ENCODE assay signal across 9 cellular contexts in genomic region chr3:31232049-31233040, GRCh38.
DNase-seq lines count a peak whose midpoint lies in the region; ATAC-seq and TF ChIP-seq lines count a peak whose summit lies in the region.
"Had no signal": no experiment of that assay in that cellular context is flagged by ENCODE, and none has a peak within 500 bp of the region (broad histone marks: within the 10 kb centered on the region; RNA-seq: fewer than 3 reads in every experiment).

No MANE protein-coding gene starts in this region.

- H3K9me3 Mint-ChIP-seq in IgD-negative memory B cell, result no peaks in the 10 kb centered on the region

- TF ChIP-seq POLR2A in adrenal gland (IDR thresholded peaks at IDR 0.05), result no peak
- TF ChIP-seq POLR2A in gastrocnemius medialis (IDR thresholded peaks at IDR 0.05), result no peak

- H3K36me3 ChIP-seq in adrenal gland (replicated peaks in 1 of 2), result no peaks in the 10 kb centered on the region
- no peaks in the 10 kb centered on the region for H3K36me3 ChIP-seq in gastrocnemius medialis
- H3K36me3 ChIP-seq: vagina had no signal

- H3K9me3 ChIP-seq in adrenal gland (replicated peaks in 1 of 3) (no peaks in the 10 kb centered on the region), gastrocnemius medialis (no peaks in the 10 kb centered on the region)
- H3K9me3 ChIP-seq: vagina had no signal

- H3K27ac ChIP-seq in adrenal gland, result peak overlapping the region in 4 of 5 donors; percentile 25 to 73 (median 37)
- H3K27ac ChIP-seq in gastrocnemius medialis, result no peak overlapping the region
- H3K27ac ChIP-seq: vagina had no signal

- in situ Hi-C loops in gastrocnemius medialis (cut with MboI; ENCODE audit: low sequenced_read_pairs in 4 of 4), result no loop called here

- TF ChIP-seq CTCF in adrenal gland (IDR thresholded peaks at IDR 0.05) (no peak), gastrocnemius medialis (IDR thresholded peaks at IDR 0.05 in 4 of 5, conservative IDR thresholded peaks at IDR 0.05 in 1 of 5) (no peak)

- H3K4me3 ChIP-seq in adrenal gland, result no peak overlapping the region
- H3K4me3 ChIP-seq in gastrocnemius medialis, result no peak overlapping the region
- H3K4me3 ChIP-seq: vagina had no signal

- H3K27me3 ChIP-seq in adrenal gland, result no peaks in the 10 kb centered on the region
- no peaks in the 10 kb centered on the region for H3K27me3 ChIP-seq in gastrocnemius medialis
- H3K27me3 ChIP-seq: vagina had no signal

- H3K4me3 Mint-ChIP-seq in IgD-negative memory B cell, result peak overlapping the region in 2 of 4 donors; percentile 81 to 89

- peak overlapping the region in 2 of 3 donors; percentile 11 to 72 for H3K27ac Mint-ChIP-seq in IgD-negative memory B cell

- H3K4me1 ChIP-seq in adrenal gland (replicated peaks in 1 of 2), result no peaks in the 10 kb centered on the region
- no peaks in the 10 kb centered on the region for H3K4me1 ChIP-seq in gastrocnemius medialis
- H3K4me1 ChIP-seq: vagina had no signal

- intact Hi-C loops in adrenal gland (cut with DNase I), result no loop called here
- intact Hi-C loops in gastrocnemius medialis (cut with DNase I; ENCODE audit: low total_unique reads), result no loop called here

- 83 to 93% (median 86%) methylated on average over 12 of the region's 12 CpGs for WGBS in adrenal gland, 4 donors

- ATAC-seq in GM19395 (IDR thresholded peaks at IDR 0.05; ENCODE audit: unreplicated experiment), result peak; percentile 52
- no peak for ATAC-seq in gastrocnemius medialis

- H3K4me1 Mint-ChIP-seq in IgD-negative memory B cell, result peaks cover 29 to 42% (median 34%) of the 10 kb centered on the region in 3 donors

- peaks cover 3% of the 10 kb centered on the region for H3K36me3 Mint-ChIP-seq in IgD-negative memory B cell

- DNase-seq in adrenal gland (peak in 4 of 7 donors; percentile 18 to 57 (median 33)), gastrocnemius medialis (peak; percentile 4 to 18), NCI-H524 (lab: John Stamatoyannopoulos, UW) (no peak), DMS53 treated with DMSO at 0.1 percent for 48 hours (lab: John Stamatoyannopoulos, UW; ENCODE audit: unreplicated experiment) (no peak), NCI-H2227 treated with DMSO at 0.1 percent for 48 hours (lab: John Stamatoyannopoulos, UW) (no peak)
- DNase-seq in stimulated activated CD4-positive, alpha-beta T cell treated with anti-CD3 and anti-CD28 coated beads, Interleukin-12 subunit alpha, Interleukin-12 subunit beta, amount 100 ng/mL, for 4 hours, result no peak

- peaks cover 9% of the 10 kb centered on the region for H3K27me3 Mint-ChIP-seq in IgD-negative memory B cell

Comparison
In these comparisons a context has a peak if more than half of its experiments do, and no peak if none do; other contexts are left out.
1. DNase-seq: peak in adrenal gland (4 of 7) and gastrocnemius medialis (2 of 2); none in NCI-H524 (0 of 2), stimulated activated CD4-positive, alpha-beta T cell treated with anti-CD3 and anti-CD28 coated beads, Interleukin-12 subunit alpha, Interleukin-12 subunit beta, amount 100 ng/mL, for 4 hours (single experiment), DMS53 treated with DMSO at 0.1 percent for 48 hours (single experiment) and NCI-H2227 treated with DMSO at 0.1 percent for 48 hours (single experiment).
2. H3K27ac ChIP-seq: peak in adrenal gland (4 of 5); none in gastrocnemius medialis (0 of 4).